Comparison of ENCODE assay signal across 1 cellular context in the genomic region with DNA sequence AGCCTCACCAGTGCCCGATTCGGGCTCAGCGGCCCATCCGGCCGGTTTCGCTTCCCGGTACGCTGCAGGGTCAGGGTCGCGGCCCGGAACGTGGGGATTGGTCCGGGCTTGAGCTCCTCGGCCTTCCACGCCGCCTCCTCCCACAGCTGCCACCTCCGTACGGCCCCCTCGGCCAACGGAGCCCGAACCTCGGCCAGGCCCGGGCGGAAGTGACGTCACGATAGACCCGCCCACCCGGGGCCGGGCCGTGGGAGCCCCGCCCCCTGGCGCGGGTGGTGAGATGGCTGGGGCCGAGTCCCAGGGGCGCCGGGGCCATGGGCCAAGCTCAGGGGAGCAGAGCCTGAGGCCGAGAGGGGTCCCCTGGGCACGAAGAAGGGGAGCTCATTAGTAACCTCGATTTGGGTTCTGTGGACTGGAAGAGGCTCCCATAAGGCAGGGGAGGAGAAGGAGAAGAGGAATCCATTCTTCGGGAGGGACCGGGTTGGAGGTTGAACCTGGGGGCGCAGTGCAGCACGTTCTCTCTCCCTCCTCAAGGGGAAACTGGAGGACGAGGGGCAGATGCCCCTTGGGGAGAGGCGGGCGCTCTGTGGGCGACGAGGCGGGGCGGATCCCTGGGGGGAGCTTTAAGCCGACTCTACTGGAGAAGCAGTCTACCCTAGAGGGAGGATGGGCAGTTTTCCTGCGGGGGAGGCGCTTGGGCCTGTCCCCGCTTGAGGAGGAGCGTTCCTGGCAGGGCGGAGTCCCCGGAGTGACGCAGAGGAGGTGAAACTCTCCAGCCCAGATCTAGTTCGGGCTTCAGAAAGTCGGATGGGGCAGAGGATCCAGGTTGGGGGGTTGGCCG.
TF ChIP-seq lines count a peak whose summit lies in the region.

A gene with protein sequence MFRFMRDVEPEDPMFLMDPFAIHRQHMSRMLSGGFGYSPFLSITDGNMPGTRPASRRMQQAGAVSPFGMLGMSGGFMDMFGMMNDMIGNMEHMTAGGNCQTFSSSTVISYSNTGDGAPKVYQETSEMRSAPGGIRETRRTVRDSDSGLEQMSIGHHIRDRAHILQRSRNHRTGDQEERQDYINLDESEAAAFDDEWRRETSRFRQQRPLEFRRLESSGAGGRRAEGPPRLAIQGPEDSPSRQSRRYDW (minus strand): TSS at position 211 of the 841 bp plus-strand sequence. CDS start 807 bp downstream, outside the sequence.

TF ChIP-seq in A549, 52 proteins besides CTCF, POLR2A, EP300 and RAD21 (continued from another document):
- TF ChIP-seq, protein P1, sequence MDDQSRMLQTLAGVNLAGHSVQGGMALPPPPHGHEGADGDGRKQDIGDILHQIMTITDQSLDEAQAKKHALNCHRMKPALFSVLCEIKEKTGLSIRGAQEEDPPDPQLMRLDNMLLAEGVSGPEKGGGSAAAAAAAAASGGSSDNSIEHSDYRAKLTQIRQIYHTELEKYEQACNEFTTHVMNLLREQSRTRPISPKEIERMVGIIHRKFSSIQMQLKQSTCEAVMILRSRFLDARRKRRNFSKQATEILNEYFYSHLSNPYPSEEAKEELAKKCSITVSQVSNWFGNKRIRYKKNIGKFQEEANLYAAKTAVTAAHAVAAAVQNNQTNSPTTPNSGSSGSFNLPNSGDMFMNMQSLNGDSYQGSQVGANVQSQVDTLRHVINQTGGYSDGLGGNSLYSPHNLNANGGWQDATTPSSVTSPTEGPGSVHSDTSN (IDR thresholded peaks at IDR 0.05) = peak; percentile 37
- TF ChIP-seq NFE2L2 (conservative IDR thresholded peaks at IDR 0.05; ENCODE audit: low read length) (no peak), NPAS2 (CRISPR knock-in tag; IDR thresholded peaks at IDR 0.05; ENCODE audit: borderline replicate concordance) (no peak), HOXB13 (CRISPR knock-in tag; IDR thresholded peaks at IDR 0.05; ENCODE audit: low read depth) (no peak), FOSL2 (IDR thresholded peaks at IDR 0.05) (no peak), FOSL2 (CRISPR knock-in tag; IDR thresholded peaks at IDR 0.05) (peak; percentile 58; the same call in 1 of the 2 replicates), MYC (IDR thresholded peaks at IDR 0.05; ENCODE audit: borderline replicate concordance, low read length) (peak; percentile 77), MAZ (IDR thresholded peaks at IDR 0.05; ENCODE audit: borderline replicate concordance, low read depth, low read length) (peak; percentile 49; the same call in 1 of the 2 replicates)
